In the genomic region with DNA sequence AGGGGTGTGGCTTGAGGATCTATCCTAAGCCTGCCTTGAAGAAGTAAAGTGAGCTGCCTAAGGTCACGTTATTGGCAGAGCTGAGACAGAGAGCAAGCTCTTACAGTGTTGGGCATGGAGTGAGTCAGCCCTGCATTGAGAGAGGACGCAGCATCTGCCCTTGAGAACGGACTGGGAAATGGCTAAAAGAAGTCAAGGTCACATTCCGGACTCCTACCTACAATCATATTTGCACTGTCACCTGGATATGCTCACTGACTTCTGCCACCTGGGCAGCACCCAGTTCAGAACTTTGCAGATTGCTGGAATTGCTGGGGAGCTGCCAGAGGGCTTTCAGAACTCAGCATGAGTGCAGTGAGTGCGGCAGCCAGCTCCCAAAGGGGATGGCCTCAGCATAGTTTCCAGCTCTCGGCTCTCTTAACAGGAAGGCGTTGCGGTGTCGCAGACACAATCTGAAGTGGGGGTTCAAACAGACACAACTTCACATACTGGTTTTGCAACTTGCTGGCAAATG, we compare ENCODE assay signal across 8 cellular contexts.
DNase-seq lines count a peak whose midpoint lies in the region; ATAC-seq and TF ChIP-seq lines count a peak whose summit lies in the region.

No MANE protein-coding gene starts in this region.

- H3K23me2 ChIP-seq in H9 (ENCODE audit: insufficient read length, low read depth, low read length, poor library complexity, severe bottlenecking): no peaks in the 10 kb centered on the region

- H4K20me1 ChIP-seq in H9 (ENCODE audit: control insufficient read depth, insufficient read depth, insufficient read length): no peaks in the 10 kb centered on the region
- no peaks in the 10 kb centered on the region for H4K20me1 ChIP-seq in osteoblast (ENCODE audit: insufficient read depth, low read length)

- H3K79me1 ChIP-seq in H9 (ENCODE audit: insufficient read depth, low read depth, low read length, poor library complexity, severe bottlenecking): no peaks in the 10 kb centered on the region

- no peaks in the 10 kb centered on the region for H3K9me3 Mint-ChIP-seq in H9

- peak overlapping the region in 2 of 3 experiments; percentile 0 to 81; a peak in 3 of 7 replicates for H3K27ac Mint-ChIP-seq in H9

- no peak overlapping the region for H2BK120ac ChIP-seq in H9 (ENCODE audit: low read depth, low read length, poor library complexity, severe bottlenecking)

- no peak overlapping the region for H4K91ac ChIP-seq in H9 (ENCODE audit: insufficient read length, low read depth, low read length)

- H4K8ac ChIP-seq in H9 (replicated peaks; ENCODE audit: insufficient read length, low read depth, low read length): no peak overlapping the region

- no peaks in the 10 kb centered on the region for H3K36me3 Mint-ChIP-seq in H9 (ENCODE audit: insufficient read depth in 1 of 3, low read depth in 3 of 3)

- H3K27ac ChIP-seq in H9 (ENCODE audit: insufficient read length, low read depth, low read length): no peak overlapping the region
- H3K27ac ChIP-seq in RWPE2 (ENCODE audit: poor library complexity, severe bottlenecking): peak overlapping the region; percentile 6
- peak overlapping the region; percentile 93 for H3K27ac ChIP-seq in osteoblast (ENCODE audit: low read depth, low read length)

- no CpG with 5 or more reads among the region's 9 CpGs for WGBS in H9 (ENCODE audit: extremely low coverage, insufficient read length, low lambda C conversion rate)

- peak overlapping the region; percentile 0 to 35; a peak in 3 of 5 replicates for H3K4me3 Mint-ChIP-seq in H9

- H3K14ac ChIP-seq in H9 (ENCODE audit: insufficient read depth, low read length): no peak overlapping the region

- H2BK12ac ChIP-seq in H9 (ENCODE audit: insufficient read length, low read depth, low read length): no peak overlapping the region

- H2BK20ac ChIP-seq in H9 (ENCODE audit: low read depth, low read length, poor library complexity, severe bottlenecking): no peak overlapping the region

- H2AK5ac ChIP-seq in H9 (ENCODE audit: insufficient read length, low read length): no peak overlapping the region

- H3K23ac ChIP-seq in H9 (ENCODE audit: insufficient read length, low read depth, low read length): no peak overlapping the region

- H3K4me2 ChIP-seq in H9 (ENCODE audit: insufficient read depth, insufficient read length, low read length) (peak overlapping the region; percentile 22), osteoblast (ENCODE audit: insufficient read depth, low read length) (peak overlapping the region; percentile 98)

- ATAC-seq in RWPE2 (ENCODE audit: low read depth) (peak; percentile 98), HG02970 (IDR thresholded peaks at IDR 0.05; ENCODE audit: low FRiP score, unreplicated experiment) (no peak)

- H3K36me3 ChIP-seq in RWPE2 (ENCODE audit: low read depth): no peaks in the 10 kb centered on the region
- no peaks in the 10 kb centered on the region for H3K36me3 ChIP-seq in osteoblast (ENCODE audit: insufficient read depth, low read length)

- DNase-seq in H9 (peak; percentile 59), RWPE2 (ENCODE audit: low spot score) (no peak), fibroblast of pulmonary artery (ENCODE audit: low read depth) (peak; percentile 96), osteoblast (ENCODE audit: insufficient read length, low spot score, missing footprints) (peak; percentile 83), GM19238 (ENCODE audit: insufficient read length, low spot score) (no peak), T-helper 2 cell (no peak)
- DNase-seq in activated naive CD4-positive, alpha-beta T cell treated with anti-CD3 and anti-CD28 coated beads, Interleukin-2, amount 50 U/mL, for 16 hours: no peak

- H3K9ac ChIP-seq in H9 (ENCODE audit: extremely low read depth, insufficient read length, low read length): no peak overlapping the region

- H3K4me1 Mint-ChIP-seq in H9: peaks cover 28 to 37% of the 10 kb centered on the region in 2 experiments

- H2AFZ ChIP-seq in H9 (ENCODE audit: low read length) (no peak overlapping the region), osteoblast (ENCODE audit: low read length) (peak overlapping the region; percentile 92)

- no peak overlapping the region for H3K4me3 ChIP-seq in RWPE2 (ENCODE audit: severe bottlenecking)
- peak overlapping the region; percentile 22 for H3K4me3 ChIP-seq in fibroblast of pulmonary artery (replicated peaks; ENCODE audit: low read depth, low read length)
- peak overlapping the region; percentile 69 for H3K4me3 ChIP-seq in osteoblast (ENCODE audit: insufficient read depth, low read length)

- TF ChIP-seq CTCF in H9 (conservative IDR thresholded peaks at IDR 0.05) (no peak), RWPE2 (IDR thresholded peaks at IDR 0.05; ENCODE audit: poor library complexity, severe bottlenecking) (no peak), fibroblast of pulmonary artery (IDR thresholded peaks at IDR 0.05; ENCODE audit: low read length, missing control alignments) (no peak), osteoblast (IDR thresholded peaks at IDR 0.05; ENCODE audit: extremely low read depth, low read depth, low read length) (no peak)

- H2BK5ac ChIP-seq in H9 (ENCODE audit: insufficient read length, low read length): no peak overlapping the region

- H3K79me2 ChIP-seq in H9 (ENCODE audit: insufficient read depth, low read length) (no peaks in the 10 kb centered on the region), osteoblast (ENCODE audit: insufficient read depth, low read length) (no peaks in the 10 kb centered on the region)

- no peak overlapping the region for H3T11ph ChIP-seq in H9 (ENCODE audit: low read length)

- no peaks in the 10 kb centered on the region for H3K27me3 ChIP-seq in H9 (ENCODE audit: insufficient read depth, low read length)
- no peaks in the 10 kb centered on the region for H3K27me3 ChIP-seq in RWPE2 (ENCODE audit: insufficient read depth, poor library complexity, severe bottlenecking)
- H3K27me3 ChIP-seq in osteoblast (ENCODE audit: insufficient read depth, low read length): no peaks in the 10 kb centered on the region

- H2BK15ac ChIP-seq in H9 (ENCODE audit: low read depth, low read length): no peak overlapping the region

- H3K4ac ChIP-seq in H9 (ENCODE audit: low read depth, low read length): no peak overlapping the region

- H3K56ac ChIP-seq in H9 (ENCODE audit: insufficient read length, low read depth, low read length): no peak overlapping the region

- no peaks in the 10 kb centered on the region for H3K9me3 ChIP-seq in H9 (ENCODE audit: control insufficient read depth, low read depth, low read length)
- H3K9me3 ChIP-seq in RWPE2 (ENCODE audit: severe bottlenecking): no peaks in the 10 kb centered on the region
- H3K9me3 ChIP-seq in osteoblast (ENCODE audit: low read depth, low read length): no peaks in the 10 kb centered on the region

- H4K5ac ChIP-seq in H9 (ENCODE audit: insufficient read length, low read depth, low read length): no peak overlapping the region

- H3K18ac ChIP-seq in H9 (ENCODE audit: insufficient read length, low read depth, low read length): no peak overlapping the region

- no peaks in the 10 kb centered on the region for H3K27me3 Mint-ChIP-seq in H9 (ENCODE audit: low read depth)

- H3K4me1 ChIP-seq in H9 (ENCODE audit: insufficient read depth, low read length) (peaks cover 5% of the 10 kb centered on the region; the same call in 1 of the 2 replicates), RWPE2 (ENCODE audit: insufficient read depth, poor library complexity, severe bottlenecking) (peaks cover 14% of the 10 kb centered on the region), osteoblast (ENCODE audit: insufficient read depth, low read length) (peaks cover 41% of the 10 kb centered on the region)

Comparison
In these comparisons a context has a peak if more than half of its experiments do, and no peak if none do; other contexts are left out.
1. DNase-seq: peak in H9 (single experiment), fibroblast of pulmonary artery (single experiment) and osteoblast (single experiment); none in RWPE2 (single experiment), GM19238 (single experiment), T-helper 2 cell (0 of 5) and activated naive CD4-positive, alpha-beta T cell treated with anti-CD3 and anti-CD28 coated beads, Interleukin-2, amount 50 U/mL, for 16 hours (single experiment).